ENCODE assay signal across 11 cellular contexts in the genomic region with DNA sequence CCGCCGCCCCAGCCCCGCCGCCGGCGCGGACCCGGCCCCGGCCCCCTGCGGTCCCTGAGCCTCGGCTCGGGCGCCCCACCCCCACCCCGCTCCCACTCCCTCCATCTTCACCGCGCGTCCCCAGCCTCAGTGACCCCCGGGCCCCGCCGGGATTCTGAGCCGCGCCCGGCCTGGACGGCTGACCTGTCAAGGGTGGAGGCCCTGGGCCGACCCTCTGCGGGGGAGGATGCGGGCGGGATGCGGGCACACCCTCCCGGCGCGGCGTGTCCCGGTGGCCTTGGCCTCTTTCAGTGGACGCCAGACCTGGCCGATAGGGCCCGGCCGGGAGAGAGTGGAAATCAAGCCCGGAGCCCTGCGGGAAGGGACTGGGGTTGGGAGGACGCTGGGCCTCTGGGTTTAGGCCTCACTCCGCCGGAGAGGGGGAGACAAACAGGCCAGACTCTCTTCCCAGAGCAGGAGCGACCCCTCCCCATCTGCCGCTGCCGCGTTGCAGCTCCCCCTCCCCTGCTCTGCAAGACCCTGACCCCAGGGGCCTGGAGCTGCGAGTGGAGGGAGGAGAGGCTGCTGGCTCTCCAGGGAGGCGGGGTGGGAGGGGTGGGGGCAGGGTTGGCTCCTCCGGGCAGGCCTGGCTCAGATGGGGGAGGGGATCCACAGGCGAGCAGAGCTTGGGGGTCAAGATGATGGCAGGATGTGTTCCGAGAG. TPM values are rescaled to one million over a fixed set of nuclear protein-coding genes. Genes with fewer than 3 reads are reported as not detected.
DNase-seq lines count a peak whose midpoint lies in the region; TF ChIP-seq lines count a peak whose summit lies in the region.
"Had no signal": no experiment of that assay in that cellular context is flagged by ENCODE, and none has a peak within 500 bp of the region (broad histone marks: within the 10 kb centered on the region; RNA-seq: fewer than 3 reads in every experiment).

No MANE protein-coding gene starts in this region.

- H3K9me3 ChIP-seq in iPS-15b (ENCODE audit: control insufficient read depth, insufficient read depth, low read length) (no peaks in the 10 kb centered on the region), stomach (no peaks in the 10 kb centered on the region)
- H3K9me3 ChIP-seq: left lung had no signal

- no peaks in the 10 kb centered on the region for H3K36me3 Mint-ChIP-seq in T-helper 2 cell treated with Interferon-gamma antibody and Interleukin-4, amounts not matched to agents 5 μg/mL and 100 μg/mL, for 36 hours (ENCODE audit: low read depth)

- H3K36me3 ChIP-seq in iPS-15b (ENCODE audit: control insufficient read depth, insufficient read depth, low read length): no peaks in the 10 kb centered on the region
- no peaks in the 10 kb centered on the region for H3K36me3 ChIP-seq in stomach
- H3K36me3 ChIP-seq: left lung had no signal

- DNase-seq in T-helper 2 cell treated with Interferon-gamma antibody and Interleukin-4, amounts not matched to agents 5 μg/mL and 100 μg/mL, for 36 hours (ENCODE audit: low spot score): no peak
- DNase-seq in T-helper 2 cell: no peak
- no peak for DNase-seq in stomach
- DNase-seq in mucosa of gallbladder (ENCODE audit: low spot score): no peak
- DNase-seq in superior temporal gyrus (ENCODE audit: extremely low spot score): no peak
- DNase-seq in NCI-H510A (lab: John Stamatoyannopoulos, UW): no peak
- DNase-seq: AML-193 had no signal

- H3K27ac ChIP-seq in VCaP: peak overlapping the region; percentile 79
- peak overlapping the region in 1 of 5 donors; percentile 8 for H3K27ac ChIP-seq in stomach
- H3K27ac ChIP-seq: left lung, SK-N-MC had no signal

- no peak overlapping the region for H3K27ac Mint-ChIP-seq in T-helper 2 cell treated with Interferon-gamma antibody and Interleukin-4, amounts not matched to agents 5 μg/mL and 100 μg/mL, for 36 hours

- H3K9ac ChIP-seq in iPS-15b (ENCODE audit: low read depth, low read length): no peak overlapping the region

- TF ChIP-seq POLR2A in stomach (IDR thresholded peaks at IDR 0.05): no peak

- TF ChIP-seq CTCF in VCaP (conservative IDR thresholded peaks at IDR 0.05) (no peak), stomach (IDR thresholded peaks at IDR 0.05) (no peak)

- peaks cover 53% of the 10 kb centered on the region for H3K27me3 ChIP-seq in iPS-15b (ENCODE audit: control insufficient read depth, insufficient read depth, low read length)
- H3K27me3 ChIP-seq in stomach: peaks cover 5 to 83% (median 34%) of the 10 kb centered on the region in 3 donors

- peaks cover 38% of the 10 kb centered on the region for H3K27me3 Mint-ChIP-seq in T-helper 2 cell treated with Interferon-gamma antibody and Interleukin-4, amounts not matched to agents 5 μg/mL and 100 μg/mL, for 36 hours (ENCODE audit: low read depth)

- no peaks in the 10 kb centered on the region for H3K4me1 Mint-ChIP-seq in T-helper 2 cell treated with Interferon-gamma antibody and Interleukin-4, amounts not matched to agents 5 μg/mL and 100 μg/mL, for 36 hours (ENCODE audit: low read depth)

- H3K4me1 ChIP-seq in iPS-15b (ENCODE audit: control insufficient read depth, insufficient read depth, low read length) (peaks cover 2% of the 10 kb centered on the region), stomach (peaks cover 11 to 28% (median 15%) of the 10 kb centered on the region in 4 donors)

- no peaks in the 10 kb centered on the region for H3K9me3 Mint-ChIP-seq in T-helper 2 cell treated with Interferon-gamma antibody and Interleukin-4, amounts not matched to agents 5 μg/mL and 100 μg/mL, for 36 hours

- H3K4me3 ChIP-seq in iPS-15b (ENCODE audit: low read depth, low read length): peak overlapping the region; percentile 50
- H3K4me3 ChIP-seq in stomach: peak overlapping the region; percentile 42 to 64 (median 52)
- H3K4me3 ChIP-seq: SK-N-MC had no signal

- 9 to 19% (median 10%) methylated on average over 23 to 52 of the region's 52 CpGs for WGBS in stomach, 5 donors

- H3K4me3 Mint-ChIP-seq in T-helper 2 cell treated with Interferon-gamma antibody and Interleukin-4, amounts not matched to agents 5 μg/mL and 100 μg/mL, for 36 hours: peak overlapping the region; percentile 37

- intact Hi-C loops in stomach (cut with DNase I; ENCODE audit: low total_unique reads): no loop called here

- TF ChIP-seq EP300 in stomach (IDR thresholded peaks at IDR 0.05): no peak

RNA-seq across cellular contexts. Expression of a gene that starts 0.5 kb away (rescaled TPM):
- total RNA-seq in stomach (1 to 10 TPM in 2 of 5 donors, under 1 TPM in 3; 0.43 to 5.8 (median 0.89) TPM), mucosa of gallbladder (0.89 TPM)
- 1 to 10 TPM in 1 of 3 donors, under 1 TPM in 2; 0.61 to 1.6 (median 0.81) TPM for polyA plus RNA-seq in stomach

RNA-seq across cellular contexts. Expression of a gene that starts 18.5 kb away (rescaled TPM):
- 100 to 1,000 TPM in 2 of 5 donors, 10 to 100 TPM in 3; 31.9 to 283 (median 81.2) TPM for total RNA-seq in stomach
- 100 to 1,000 TPM; 107 to 152 (median 129) TPM for polyA plus RNA-seq in stomach
- total RNA-seq in mucosa of gallbladder: 106 TPM

RNA-seq across cellular contexts. Expression of a gene that starts 22.9 kb away (rescaled TPM):
- 100 to 1,000 TPM in 2 of 5 donors, 10 to 100 TPM in 1, 1 to 10 TPM in 2; 6.6 to 164 (median 54.5) TPM for total RNA-seq in stomach
- polyA plus RNA-seq in stomach: 10 to 100 TPM in 2 of 3 donors, 1 to 10 TPM in 1; 9.8 to 31.8 (median 10.1) TPM
- 32.4 TPM for total RNA-seq in mucosa of gallbladder

RNA-seq across cellular contexts. Expression of a gene that starts 26.8 kb away (rescaled TPM):
- 10 to 100 TPM in 4 of 5 donors, 1 to 10 TPM in 1; 7.7 to 88.1 (median 46.8) TPM for total RNA-seq in stomach
- polyA plus RNA-seq in stomach: 10 to 100 TPM; 27.0 to 45.7 (median 41.2) TPM
- 113 TPM for total RNA-seq in mucosa of gallbladder

RNA-seq across cellular contexts. Expression of a gene that starts 38.4 kb away (rescaled TPM):
- total RNA-seq in stomach (not detected), mucosa of gallbladder (not detected)
- polyA plus RNA-seq in stomach: 1 to 10 TPM in 1 of 3 donors, under 1 TPM in 1, not detected in 1; 0.80 to 1.9 TPM
- total RNA-seq: left lung had no signal
